8 cellular contexts compared by ENCODE assay signal in genomic region chr13:28493740-28494536, GRCh38. TPM values are rescaled to one million over a fixed set of nuclear protein-coding genes. Genes with fewer than 3 reads are reported as not detected.
DNase-seq lines count a peak whose midpoint lies in the region; ATAC-seq, FAIRE-seq and TF ChIP-seq lines count a peak whose summit lies in the region.

No MANE protein-coding gene starts in this region.

- FAIRE-seq in H54 (lab: Jason Lieb, UNC), result no peak

- H3K36me3 ChIP-seq in IMR-90 (ENCODE audit: control insufficient read depth, insufficient read depth, low read length), result no peaks in the 10 kb centered on the region
- no peaks in the 10 kb centered on the region for H3K36me3 ChIP-seq in esophagus (ENCODE audit: control insufficient read depth in 2 of 2, insufficient read depth in 2 of 2, low read length in 1 of 2)
- no peaks in the 10 kb centered on the region for H3K36me3 ChIP-seq in parathyroid adenoma (ENCODE audit: control insufficient read depth, insufficient read depth, low read length)

- in situ Hi-C loops in IMR-90 (cut with MboI; ENCODE audit: low sequenced_read_pairs), result no loop called here

- H2BK120ac ChIP-seq in IMR-90 (ENCODE audit: low read depth, low read length), result peak overlapping the region; percentile 54; the same call in 1 of the 2 replicates

- H2AFZ ChIP-seq in IMR-90 (replicated peaks; ENCODE audit: low read length, poor library complexity) (peak overlapping the region; percentile 92), parathyroid adenoma (no peak overlapping the region)

- H3K4ac ChIP-seq in IMR-90 (ENCODE audit: low read depth, low read length), result peak overlapping the region; percentile 68

- no peak overlapping the region; the same call in 1 of the 2 replicates for H3K56ac ChIP-seq in IMR-90 (ENCODE audit: extremely low read depth, insufficient read depth, low read length)

- dilution Hi-C loops in IMR-90 (cut with HindIII; ENCODE audit: low sequenced_read_pairs, unreplicated experiment), result no loop called here

- H3K27ac ChIP-seq in IMR-90 (ENCODE audit: insufficient read depth, low read length) (no peak overlapping the region; the same call in 1 of the 2 replicates), esophagus (ENCODE audit: low read depth in 2 of 2, low read length in 1 of 2) (peak overlapping the region; percentile 0 to 22), parathyroid adenoma (peak overlapping the region; percentile 56)

- peak; percentile 59 for ATAC-seq in IMR-90 (ENCODE audit: low read depth)

- peak overlapping the region; percentile 20 to 26; a peak in 1 of 4 replicates for H4K8ac ChIP-seq in IMR-90 (ENCODE audit: low read depth in 2 of 2, low read length in 2 of 2)

- H3K4me3 ChIP-seq in IMR-90 (ENCODE audit: insufficient read depth, low read depth, low read length) (peak overlapping the region; percentile 94), esophagus (ENCODE audit: low read depth in 1 of 2, low read length in 2 of 2) (peak overlapping the region; percentile 42 to 52), parathyroid adenoma (ENCODE audit: low read depth, low read length) (peak overlapping the region; percentile 44)

- no peak overlapping the region for H2AK5ac ChIP-seq in IMR-90 (ENCODE audit: low read depth, low read length)

- no peaks in the 10 kb centered on the region for H3K9me1 ChIP-seq in IMR-90 (ENCODE audit: insufficient read depth, low read length)

- H2BK20ac ChIP-seq in IMR-90 (ENCODE audit: low read depth, low read length), result no peak overlapping the region; the same call in 1 of the 2 replicates

- H2BK15ac ChIP-seq in IMR-90 (ENCODE audit: low read depth, low read length), result peak overlapping the region; percentile 40; the same call in 1 of the 3 replicates

- H3K9ac ChIP-seq in IMR-90 (ENCODE audit: low read depth, low read length), result peak overlapping the region; percentile 65
- no peak overlapping the region for H3K9ac ChIP-seq in parathyroid adenoma

- H4K91ac ChIP-seq in IMR-90 (ENCODE audit: insufficient read depth, low read depth, low read length), result no peak overlapping the region; the same call in 1 of the 2 replicates

- TF ChIP-seq POLR2A in IMR-90 (IDR thresholded peaks at IDR 0.05; ENCODE audit: low read depth, low read length) (no peak), H54 (IDR thresholded peaks at IDR 0.05; ENCODE audit: low read depth, low read length) (no peak)

- CTCF ChIA-PET in IMR-90 (lab: Yijun Ruan, JAX), result interaction anchor here (0.5 kb wide), 1 partner anchor 144 kb away, joined by 5 read pairs; no protein-coding TSS in a partner anchor

- H3K23ac ChIP-seq in IMR-90 (ENCODE audit: low read depth, low read length), result peak overlapping the region; percentile 87

- no TSS peak for BruUV-seq in IMR-90 (replicated peaks; lab: Mats Ljungman, UMichigan)

- TF ChIP-seq CTCF in IMR-90 (conservative IDR thresholded peaks at IDR 0.05; ENCODE audit: low read depth, low read length) (no peak), parathyroid adenoma (IDR thresholded peaks at IDR 0.05) (no peak)

- H3K9me3 ChIP-seq in IMR-90 (ENCODE audit: control insufficient read depth, insufficient read depth, low read length), result no peaks in the 10 kb centered on the region
- no peaks in the 10 kb centered on the region for H3K9me3 ChIP-seq in esophagus (ENCODE audit: control insufficient read depth in 2 of 2, insufficient read depth in 1 of 2, low read depth in 1 of 2, low read length in 1 of 2)
- H3K9me3 ChIP-seq in parathyroid adenoma (ENCODE audit: control insufficient read depth, low read length), result no peaks in the 10 kb centered on the region

- H4K20me1 ChIP-seq in IMR-90 (ENCODE audit: insufficient read depth, low read length), result peaks cover 8% of the 10 kb centered on the region; the same call in 1 of the 2 replicates

- DNase-seq in COLO668 (lab: John Stamatoyannopoulos, UW; ENCODE audit: unreplicated experiment) (peak; percentile 62), IMR-90 (no peak), H54 (ENCODE audit: insufficient read length, low spot score) (no peak), LoVo (ENCODE audit: low spot score) (no peak), HuH-7 (ENCODE audit: low spot score) (no peak), T-helper 9 cell (no peak)

- TF ChIP-seq RAD21 in IMR-90 (IDR thresholded peaks at IDR 0.05; ENCODE audit: low read length), result no peak

- intact Hi-C loops in IMR-90 (cut with micrococcal nuclease), result loop anchor here (5.0 kb wide), 1 partner anchor 163 kb away; the partner anchor contains the start of gene POMP

- no peak overlapping the region for H3K18ac ChIP-seq in IMR-90 (ENCODE audit: low read depth, low read length)

- POLR2A ChIA-PET in IMR-90 (lab: Charles Lee; ENCODE audit: unreplicated experiment), result no interaction called here

- no peaks in the 10 kb centered on the region for H3K79me2 ChIP-seq in parathyroid adenoma

- H3K27me3 ChIP-seq in IMR-90 (ENCODE audit: control insufficient read depth, insufficient read depth, low read length) (peaks cover 22% of the 10 kb centered on the region; the same call in 1 of the 2 replicates), esophagus (ENCODE audit: control insufficient read depth in 1 of 2, insufficient read depth in 2 of 2, low read length in 2 of 2) (peaks cover 0 to 20% of the 10 kb centered on the region in 2 donors), parathyroid adenoma (ENCODE audit: control insufficient read depth, insufficient read depth, low read length) (peaks cover 13% of the 10 kb centered on the region)

- H3K4me2 ChIP-seq in IMR-90 (ENCODE audit: low read depth, low read length) (peak overlapping the region; percentile 98), parathyroid adenoma (ENCODE audit: low read length) (peak overlapping the region; percentile 69)

- 1% methylated on average over 44 of the region's 64 CpGs; no CpG with 5 or more reads in 1 of the 2 experiments for WGBS in IMR-90 (ENCODE audit: extremely low coverage in 2 of 2, insufficient read length in 1 of 2), 2 experiments
- WGBS in esophagus, 2 donors, result 4% methylated on average over 61 to 64 of the region's 64 CpGs

- H3K4me1 ChIP-seq in IMR-90 (ENCODE audit: control insufficient read depth, insufficient read depth, low read length) (peaks cover 7% of the 10 kb centered on the region), esophagus (ENCODE audit: control insufficient read depth in 2 of 2, insufficient read depth in 2 of 2, low read length in 1 of 2) (peaks cover 9 to 12% of the 10 kb centered on the region in 2 donors), parathyroid adenoma (no peaks in the 10 kb centered on the region)

- no peak overlapping the region for H2BK5ac ChIP-seq in IMR-90 (ENCODE audit: low read depth, low read length, poor library complexity, severe bottlenecking)

- peak overlapping the region; percentile 71 for H3K14ac ChIP-seq in IMR-90 (replicated peaks; ENCODE audit: low read depth, low read length)

- no peak overlapping the region for H4K5ac ChIP-seq in IMR-90 (ENCODE audit: low read depth, low read length)

- H3K79me1 ChIP-seq in IMR-90 (ENCODE audit: low read depth in 1 of 2, low read length in 2 of 2), result peaks cover 10 to 31% of the 10 kb centered on the region in 2 experiments; a peak in 2 of 4 replicates

- H2AK9ac ChIP-seq in IMR-90 (replicated peaks; ENCODE audit: low read depth, low read length, poor library complexity), result peak overlapping the region; percentile 13

TF ChIP-seq in IMR-90, 13 proteins besides CTCF, POLR2A, EP300 and RAD21:
- TF ChIP-seq FOS (IDR thresholded peaks at IDR 0.05; ENCODE audit: low read depth, low read length), result no peak
- TF ChIP-seq RFX5 (IDR thresholded peaks at IDR 0.05; ENCODE audit: low read depth, low read length), result no peak
- TF ChIP-seq CHD1 (IDR thresholded peaks at IDR 0.05; ENCODE audit: low read depth, low read length), result no peak
- TF ChIP-seq RCOR1 (IDR thresholded peaks at IDR 0.05; ENCODE audit: insufficient replicate concordance, low read length), result no peak
- TF ChIP-seq MXI1 (IDR thresholded peaks at IDR 0.05; ENCODE audit: borderline replicate concordance, low read depth, low read length), result no peak
- TF ChIP-seq MAZ (IDR thresholded peaks at IDR 0.05; ENCODE audit: borderline replicate concordance, low read depth, low read length), result no peak
- TF ChIP-seq ELK1 (IDR thresholded peaks at IDR 0.05; ENCODE audit: borderline replicate concordance, low read depth, low read length), result no peak
- no peak for TF ChIP-seq USF2 (IDR thresholded peaks at IDR 0.05; ENCODE audit: low read depth, low read length)

RNA-seq across cellular contexts. Expression of gene FLT1, which starts 1.0 kb away (rescaled TPM):
- total RNA-seq in IMR-90 (2012; rRNA removed), result 10.0 and 10.4 TPM in 2 replicates
- polyA plus RNA-seq in IMR-90 (2012; rRNA removed) (4.4 and 4.5 TPM in 2 replicates), esophagus (1 to 10 TPM; 1.2 to 2.1 TPM)
- 1.6 and 2.5 TPM in 2 replicates for polyA plus RNA-seq in IMR-90 (2012; cell fraction: cytosol; rRNA removed)
- polyA plus RNA-seq in IMR-90 (2012; cell fraction: nucleus; rRNA removed; ENCODE audit: low replicate concordance), result 1.3 and 3.9 TPM in 2 replicates

Comparison
In these comparisons a context has a peak if more than half of its experiments do, and no peak if none do; other contexts are left out.
1. H3K4me3 ChIP-seq: peak in every context shown above with its lines; median percentile 94 in IMR-90; 47 in esophagus; 44 in parathyroid adenoma.